Comparison of ENCODE assay signal across 8 cellular contexts in the genomic region with DNA sequence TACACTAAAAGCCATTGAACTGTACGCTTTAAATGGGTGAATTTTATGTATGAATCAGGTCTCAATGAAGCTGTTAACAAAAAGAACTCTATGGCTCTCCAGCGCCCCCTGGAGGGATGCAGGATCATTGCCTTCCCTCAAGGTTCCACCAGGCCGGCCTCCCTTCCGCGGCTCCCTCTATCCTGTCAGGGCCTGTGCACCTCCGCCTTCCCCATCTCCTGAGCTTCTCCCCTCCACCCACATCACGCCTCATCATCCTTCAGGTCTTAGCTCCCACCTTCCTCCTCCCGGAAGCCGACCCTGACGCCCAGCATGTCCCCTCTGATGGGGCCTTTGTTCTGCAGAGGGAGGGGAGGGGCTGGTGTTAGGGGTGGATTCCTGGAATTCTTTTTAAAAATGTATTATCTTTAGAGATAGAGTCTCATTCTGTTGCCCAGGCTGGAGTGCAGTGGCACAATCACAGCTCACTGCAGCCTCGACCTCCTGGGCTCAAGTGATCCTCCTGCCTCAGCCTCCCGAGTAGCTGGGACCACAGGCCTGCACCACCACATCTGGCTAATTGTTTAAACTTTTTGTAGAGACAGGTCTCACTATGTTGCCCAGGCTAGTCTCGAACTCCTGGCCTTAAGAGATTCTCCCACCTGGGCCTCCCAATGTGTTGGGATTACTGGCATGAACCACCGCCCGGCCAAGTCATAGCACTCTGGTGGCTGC. TPM values are rescaled to one million over a fixed set of nuclear protein-coding genes. Genes with fewer than 3 reads are reported as not detected.
DNase-seq lines count a peak whose midpoint lies in the region; ATAC-seq, FAIRE-seq and TF ChIP-seq lines count a peak whose summit lies in the region.

No MANE protein-coding gene starts in this region.

- peak; percentile 89 for TF ChIP-seq CTCF in GM12875 (IDR thresholded peaks at IDR 0.05; ENCODE audit: borderline replicate concordance, insufficient read depth, low read depth, low read length)

- peak; percentile 16 for FAIRE-seq in A204.1 (lab: Jason Lieb, UNC)

- intact Hi-C loops in left colon (cut with DNase I, micrococcal nuclease) = loop anchor here in 1 of 2 donors (10.0 kb wide), 1 partner anchor 87 kb away; a partner anchor contains a TSS

- H3K4me3 ChIP-seq in GM12875 (ENCODE audit: low read depth, low read length) = no peak overlapping the region

- ATAC-seq in left colon (peak; percentile 79), HG03175 (IDR thresholded peaks at IDR 0.05; ENCODE audit: unreplicated experiment) (no peak)

- peak; percentile 68 for DNase-seq in NCI-H2196 treated with DMSO at 0.1 percent for 48 hours (lab: John Stamatoyannopoulos, UW; ENCODE audit: unreplicated experiment)
- peak; percentile 88 for DNase-seq in activated CD4-positive, CD25-positive, alpha-beta regulatory T cell treated with anti-CD3 and anti-CD28 coated beads, Interleukin-2, amount 50 U/mL, for 72 hours
- DNase-seq in cerebellar cortex (ENCODE audit: low spot score) = peak; percentile 83
- DNase-seq in left colon = peak; percentile 43 to 76
- peak; percentile 87 for DNase-seq in stimulated activated CD4-positive, alpha-beta T cell treated with anti-CD3 and anti-CD28 coated beads, Interleukin-4, amount 100 ng/mL, for 24 hours

RNA-seq across cellular contexts. Expression of a gene that starts 27.7 kb away (rescaled TPM):
- 1 to 10 TPM; 2.5 to 2.7 TPM for total RNA-seq in left colon

RNA-seq across cellular contexts. Expression of a gene that starts 42.6 kb away (rescaled TPM):
- 10 to 100 TPM in 1 of 2 donors, 1 to 10 TPM in 1; 8.5 to 10.6 TPM for total RNA-seq in left colon

RNA-seq across cellular contexts. Expression of a gene that starts 59.7 kb away (rescaled TPM):
- 1 to 10 TPM in 1 of 2 donors, under 1 TPM in 1; 0.46 to 2.3 TPM for total RNA-seq in left colon
